6 cellular contexts compared by ENCODE assay signal in genomic region chr11:84273541-84273940, GRCh38.
"Had no signal": no experiment of that assay in that cellular context is flagged by ENCODE, and none has a peak within 500 bp of the region (broad histone marks: within the 10 kb centered on the region; RNA-seq: fewer than 3 reads in every experiment).

No MANE protein-coding gene starts in this region.

- H3K4me3 Mint-ChIP-seq: HFFc6 had no signal

- H3K27ac ChIP-seq: GM23248 had no signal

- H3K4me3 ChIP-seq: GM23248, HAP-1 had no signal

- H3K27ac Mint-ChIP-seq: HFFc6 had no signal

- DNase-seq: GM23248, GOT3, H7, HFFc6, IMR-90 had no signal
